12 cellular contexts compared by ENCODE assay signal in the genomic region with DNA sequence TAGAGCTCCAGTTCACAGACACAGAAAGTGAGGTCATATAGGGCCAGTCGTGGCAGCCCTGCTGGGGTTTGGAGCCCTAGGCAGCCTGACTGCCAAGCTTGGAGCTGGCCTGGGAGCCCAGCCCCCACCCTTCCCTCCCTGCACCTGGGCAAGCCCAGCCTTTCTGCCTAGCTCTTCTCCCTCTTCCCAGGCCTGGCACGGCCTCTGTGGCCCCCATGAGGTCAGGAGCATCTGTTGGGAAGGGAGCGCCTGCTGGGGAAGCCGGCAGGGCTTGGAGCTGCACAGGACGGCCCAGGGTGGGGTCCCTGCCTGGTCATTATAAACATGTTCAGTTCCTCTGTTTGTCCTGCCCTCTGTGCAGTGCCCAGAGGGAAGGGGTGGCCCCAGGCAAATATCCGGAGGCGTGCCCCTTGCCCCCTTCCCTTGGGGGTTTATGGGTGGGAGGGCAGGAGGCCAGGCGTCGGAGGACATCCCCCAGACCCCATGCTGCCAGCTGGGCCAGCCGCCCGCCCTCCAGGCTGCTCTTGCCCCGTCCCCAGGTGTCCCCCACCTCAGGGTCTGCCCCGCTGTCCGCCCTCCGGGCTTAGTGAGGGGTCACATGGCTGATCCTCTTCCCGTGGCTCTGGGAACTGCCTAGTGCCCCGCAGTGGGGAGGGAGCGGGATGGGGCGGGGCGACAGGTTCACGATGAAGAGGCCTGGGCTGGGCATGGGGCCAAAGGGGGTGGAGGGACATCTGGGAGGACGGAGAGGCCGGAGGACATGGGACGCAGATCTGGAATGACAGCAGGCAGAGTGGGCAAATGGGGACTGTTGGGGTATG. TPM values are rescaled to one million over a fixed set of nuclear protein-coding genes. Genes with fewer than 3 reads are reported as not detected.
DNase-seq lines count a peak whose midpoint lies in the region; ATAC-seq and TF ChIP-seq lines count a peak whose summit lies in the region.
"Had no signal": no experiment of that assay in that cellular context is flagged by ENCODE, and none has a peak within 500 bp of the region (broad histone marks: within the 10 kb centered on the region; RNA-seq: fewer than 3 reads in every experiment).

No MANE protein-coding gene starts in this region.

- peak; percentile 71 for ATAC-seq in Right ventricle myocardium superior (ENCODE audit: poor library complexity)

- TF ChIP-seq CTCF in ovary (IDR thresholded peaks at IDR 0.05) (no peak), CD14-positive monocyte (IDR thresholded peaks at IDR 0.05) (no peak)

- no peak for TF ChIP-seq POLR2A in ovary (IDR thresholded peaks at IDR 0.05)

- peaks cover 7% of the 10 kb centered on the region for H3K4me1 ChIP-seq in ovary (ENCODE audit: insufficient read depth)

- no peak overlapping the region for H3K4me3 ChIP-seq in ovary

- H3K27me3 ChIP-seq in ovary = no peaks in the 10 kb centered on the region

- no peak overlapping the region for H3K4me3 Mint-ChIP-seq in CD14-positive monocyte
- no peak overlapping the region for H3K4me3 Mint-ChIP-seq in activated naive CD4-positive, alpha-beta T cell treated with anti-CD3 and anti-CD28 coated beads, Interleukin-2, amount 10 ng/mL, durations not matched to agents 7 days and 5 days
- H3K4me3 Mint-ChIP-seq: activated CD4-positive, alpha-beta memory T cell treated with anti-CD3 and anti-CD28 coated beads for 36 hours; memory B cell had no signal

- peaks cover 0 to 4% (median 0%) of the 10 kb centered on the region in 3 donors for H3K27me3 Mint-ChIP-seq in CD14-positive monocyte (ENCODE audit: low read depth in 3 of 3)
- H3K27me3 Mint-ChIP-seq in activated naive CD4-positive, alpha-beta T cell treated with anti-CD3 and anti-CD28 coated beads, Interleukin-2, amount 10 ng/mL, durations not matched to agents 7 days and 5 days = no peaks in the 10 kb centered on the region
- H3K27me3 Mint-ChIP-seq: activated CD4-positive, alpha-beta memory T cell treated with anti-CD3 and anti-CD28 coated beads for 36 hours; memory B cell had no signal

- peak; percentile 99 for DNase-seq in DMS53 (lab: John Stamatoyannopoulos, UW)
- DNase-seq in Right ventricle myocardium superior = peak; percentile 79
- DNase-seq in ovary = peak; percentile 57 to 76 (median 69)
- no peak for DNase-seq in CD14-positive monocyte (ENCODE audit: low spot score)
- DNase-seq in activated naive CD4-positive, alpha-beta T cell treated with anti-CD3 and anti-CD28 coated beads, Interleukin-2, amount 10 ng/mL, durations not matched to agents 7 days and 5 days = no peak
- no peak for DNase-seq in hippocampal formation (lab: John Stamatoyannopoulos, UW)
- DNase-seq in NCI-H774 (lab: John Stamatoyannopoulos, UW) = no peak
- DNase-seq: activated CD4-positive, alpha-beta memory T cell treated with anti-CD3 and anti-CD28 coated beads for 36 hours; cortex of kidney; NCI-H446 treated with DMSO at 0.1 percent for 48 hours had no signal

- CTCF ChIA-PET in activated naive CD4-positive, alpha-beta T cell treated with anti-CD3 and anti-CD28 coated beads, Interleukin-2, amount 10 ng/mL, durations not matched to agents 7 days and 5 days (lab: Charles Lee) = interaction anchor here (0.5 kb wide), 1 partner anchor 359 kb away, joined by 3 read pairs; no protein-coding TSS in a partner anchor

- WGBS in ovary, 3 donors = 51 to 55% (median 52%) methylated on average over 24 of the region's 24 CpGs

- H3K36me3 Mint-ChIP-seq in CD14-positive monocyte = peaks cover 4 to 18% of the 10 kb centered on the region in 2 donors
- peaks cover 2% of the 10 kb centered on the region for H3K36me3 Mint-ChIP-seq in activated naive CD4-positive, alpha-beta T cell treated with anti-CD3 and anti-CD28 coated beads, Interleukin-2, amount 10 ng/mL, durations not matched to agents 7 days and 5 days
- H3K36me3 Mint-ChIP-seq: activated CD4-positive, alpha-beta memory T cell treated with anti-CD3 and anti-CD28 coated beads for 36 hours had no signal

- no peaks in the 10 kb centered on the region for H3K36me3 ChIP-seq in ovary

- no peak for TF ChIP-seq EP300 in ovary (IDR thresholded peaks at IDR 0.05)

- peak overlapping the region in 1 of 2 donors; percentile 38 for H3K27ac ChIP-seq in ovary

- no peaks in the 10 kb centered on the region for H3K4me1 Mint-ChIP-seq in CD14-positive monocyte
- H3K4me1 Mint-ChIP-seq in activated naive CD4-positive, alpha-beta T cell treated with anti-CD3 and anti-CD28 coated beads, Interleukin-2, amount 10 ng/mL, durations not matched to agents 7 days and 5 days = no peaks in the 10 kb centered on the region

- intact Hi-C loops in Right ventricle myocardium superior (cut with DNase I) = no loop called here
- intact Hi-C loops in ovary (cut with DNase I) = no loop called here
- intact Hi-C loops in CD14-positive monocyte (cut with micrococcal nuclease) = no loop called here

- H3K9me3 ChIP-seq in ovary = no peaks in the 10 kb centered on the region

- H3K27ac Mint-ChIP-seq in CD14-positive monocyte = no peak overlapping the region
- H3K27ac Mint-ChIP-seq in activated naive CD4-positive, alpha-beta T cell treated with anti-CD3 and anti-CD28 coated beads, Interleukin-2, amount 10 ng/mL, durations not matched to agents 7 days and 5 days = no peak overlapping the region
- H3K27ac Mint-ChIP-seq: activated CD4-positive, alpha-beta memory T cell treated with anti-CD3 and anti-CD28 coated beads for 36 hours; memory B cell had no signal

- no peaks in the 10 kb centered on the region for H3K9me3 Mint-ChIP-seq in CD14-positive monocyte
- H3K9me3 Mint-ChIP-seq in activated naive CD4-positive, alpha-beta T cell treated with anti-CD3 and anti-CD28 coated beads, Interleukin-2, amount 10 ng/mL, durations not matched to agents 7 days and 5 days = no peaks in the 10 kb centered on the region
- H3K9me3 Mint-ChIP-seq: activated CD4-positive, alpha-beta memory T cell treated with anti-CD3 and anti-CD28 coated beads for 36 hours; memory B cell had no signal

TF ChIP-seq in PFSK-1, 5 proteins besides CTCF, POLR2A, EP300 and RAD21:
- TF ChIP-seq FOXP2 (optimal IDR thresholded peaks at IDR 0.05; ENCODE audit: borderline replicate concordance, extremely low read depth, extremely low read length, insufficient read depth) (peak; percentile 65), SIN3A (IDR thresholded peaks at IDR 0.05; ENCODE audit: borderline replicate concordance, insufficient read depth, low read length) (no peak), POLR2AphosphoS5 (IDR thresholded peaks at IDR 0.05; ENCODE audit: low read depth, low read length) (no peak)
- TF ChIP-seq, protein P1, sequence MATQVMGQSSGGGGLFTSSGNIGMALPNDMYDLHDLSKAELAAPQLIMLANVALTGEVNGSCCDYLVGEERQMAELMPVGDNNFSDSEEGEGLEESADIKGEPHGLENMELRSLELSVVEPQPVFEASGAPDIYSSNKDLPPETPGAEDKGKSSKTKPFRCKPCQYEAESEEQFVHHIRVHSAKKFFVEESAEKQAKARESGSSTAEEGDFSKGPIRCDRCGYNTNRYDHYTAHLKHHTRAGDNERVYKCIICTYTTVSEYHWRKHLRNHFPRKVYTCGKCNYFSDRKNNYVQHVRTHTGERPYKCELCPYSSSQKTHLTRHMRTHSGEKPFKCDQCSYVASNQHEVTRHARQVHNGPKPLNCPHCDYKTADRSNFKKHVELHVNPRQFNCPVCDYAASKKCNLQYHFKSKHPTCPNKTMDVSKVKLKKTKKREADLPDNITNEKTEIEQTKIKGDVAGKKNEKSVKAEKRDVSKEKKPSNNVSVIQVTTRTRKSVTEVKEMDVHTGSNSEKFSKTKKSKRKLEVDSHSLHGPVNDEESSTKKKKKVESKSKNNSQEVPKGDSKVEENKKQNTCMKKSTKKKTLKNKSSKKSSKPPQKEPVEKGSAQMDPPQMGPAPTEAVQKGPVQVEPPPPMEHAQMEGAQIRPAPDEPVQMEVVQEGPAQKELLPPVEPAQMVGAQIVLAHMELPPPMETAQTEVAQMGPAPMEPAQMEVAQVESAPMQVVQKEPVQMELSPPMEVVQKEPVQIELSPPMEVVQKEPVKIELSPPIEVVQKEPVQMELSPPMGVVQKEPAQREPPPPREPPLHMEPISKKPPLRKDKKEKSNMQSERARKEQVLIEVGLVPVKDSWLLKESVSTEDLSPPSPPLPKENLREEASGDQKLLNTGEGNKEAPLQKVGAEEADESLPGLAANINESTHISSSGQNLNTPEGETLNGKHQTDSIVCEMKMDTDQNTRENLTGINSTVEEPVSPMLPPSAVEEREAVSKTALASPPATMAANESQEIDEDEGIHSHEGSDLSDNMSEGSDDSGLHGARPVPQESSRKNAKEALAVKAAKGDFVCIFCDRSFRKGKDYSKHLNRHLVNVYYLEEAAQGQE (IDR thresholded peaks at IDR 0.05; ENCODE audit: insufficient read depth in 1 of 2, low read depth in 2 of 2, low read length in 2 of 2) = no peak

RNA-seq across cellular contexts. Expression of a gene that starts 30.0 kb away (rescaled TPM):
- polyA plus RNA-seq in PFSK-1 (2012; ENCODE audit: insufficient read length, low read depth) = not detected
- not detected for total RNA-seq in Right ventricle myocardium superior
- 1 to 10 TPM in 1 of 7 donors, under 1 TPM in 2, not detected in 4; 0.20 to 4.4 (median 0.22) TPM for total RNA-seq in ovary
- under 1 TPM; 0.05 to 0.15 TPM for polyA plus RNA-seq in ovary
- polyA plus RNA-seq in CD14-positive monocyte = not detected
- total RNA-seq: activated CD4-positive, alpha-beta memory T cell treated with anti-CD3 and anti-CD28 coated beads for 36 hours had no signal

RNA-seq across cellular contexts. Expression of a gene that starts 37.3 kb away (rescaled TPM):
- not detected for polyA plus RNA-seq in PFSK-1 (2012; ENCODE audit: insufficient read length, low read depth)
- total RNA-seq in Right ventricle myocardium superior = not detected
- total RNA-seq in ovary = 1 to 10 TPM in 2 of 7 donors, not detected in 5; 1.2 to 2.4 TPM
- not detected for polyA plus RNA-seq in ovary
- not detected for polyA plus RNA-seq in CD14-positive monocyte
- total RNA-seq: activated CD4-positive, alpha-beta memory T cell treated with anti-CD3 and anti-CD28 coated beads for 36 hours had no signal

RNA-seq across cellular contexts. Expression of a gene that starts 41.2 kb away (rescaled TPM):
- 47.3 TPM for polyA plus RNA-seq in PFSK-1 (2012; ENCODE audit: insufficient read length, low read depth)
- total RNA-seq in Right ventricle myocardium superior (14.0 TPM), ovary (10 to 100 TPM; 10.4 to 62.2 (median 35.4) TPM)
- polyA plus RNA-seq in ovary (10 to 100 TPM; 11.6 to 35.7 TPM), CD14-positive monocyte (1 to 10 TPM; 1.3 to 1.5 TPM)

Comparison
In these comparisons a context has a peak if more than half of its experiments do, and no peak if none do; other contexts are left out.
1. DNase-seq: peak in DMS53 (single experiment), Right ventricle myocardium superior (single experiment) and ovary (5 of 5); none in CD14-positive monocyte (single experiment), activated naive CD4-positive, alpha-beta T cell treated with anti-CD3 and anti-CD28 coated beads, Interleukin-2, amount 10 ng/mL, durations not matched to agents 7 days and 5 days (single experiment), hippocampal formation (0 of 2) and NCI-H774 (single experiment).